ENCODE assay signal across 17 cellular contexts in genomic region chr1:46807046-46807972, GRCh38. TPM values are rescaled to one million over a fixed set of nuclear protein-coding genes. Genes with fewer than 3 reads are reported as not detected.
A peak's percentile ranks its signal among the peaks of the same experiment; 100 is the strongest.
DNase-seq lines count a peak whose midpoint lies in the region; ATAC-seq, FAIRE-seq and TF ChIP-seq lines count a peak whose summit lies in the region.
"Had no signal": no experiment of that assay in that cellular context is flagged by ENCODE, and none has a peak within 500 bp of the region (broad histone marks: within the 10 kb centered on the region; RNA-seq: fewer than 3 reads in every experiment).

No MANE protein-coding gene starts in this region.

- H3K9ac ChIP-seq in HCT116 (ENCODE audit: low read length) (no peak overlapping the region), kidney (ENCODE audit: low read length in 2 of 2) (no peak overlapping the region)

- TF ChIP-seq POLR2A in HCT116 (IDR thresholded peaks at IDR 0.05; ENCODE audit: borderline replicate concordance, extremely low read depth, insufficient read depth, insufficient read length) (no peak), suprapubic skin (IDR thresholded peaks at IDR 0.05) (no peak)

- H3K27me3 ChIP-seq in HCT116 (ENCODE audit: insufficient read depth, low read length) (peaks cover 21% of the 10 kb centered on the region; the same call in 1 of the 2 replicates), suprapubic skin (no peaks in the 10 kb centered on the region)

- H3K27ac ChIP-seq in HCT116 (ENCODE audit: low read depth, low read length), result no peak overlapping the region
- H3K27ac ChIP-seq in cingulate gyrus (ENCODE audit: low read depth, low read length), result peak overlapping the region; percentile 39
- H3K27ac ChIP-seq in kidney (ENCODE audit: low read depth in 2 of 2, low read length in 2 of 2), result peak overlapping the region; percentile 30 to 55
- H3K27ac ChIP-seq in suprapubic skin, result peak overlapping the region; percentile 86

- no peak overlapping the region for H3K4me2 ChIP-seq in HCT116 (ENCODE audit: low read length)

- 63% methylated on average over 7 of the region's 7 CpGs for WGBS in suprapubic skin

- CTCF ChIA-PET in HCT116 (lab: Charles Lee), result no interaction called here

- H3K4me3 ChIP-seq in HCT116 (replicated peaks in 1 of 2; ENCODE audit: low read depth in 1 of 2, low read length in 2 of 2), result no peak overlapping the region
- H3K4me3 ChIP-seq in kidney (ENCODE audit: low read length in 2 of 2), result peak overlapping the region in 1 of 2 donors; percentile 16
- H3K4me3 ChIP-seq in suprapubic skin, result no peak overlapping the region

- H3K9me3 ChIP-seq in HCT116 (ENCODE audit: control insufficient read depth in 1 of 2, insufficient read depth in 1 of 2, low read depth in 1 of 2, low read length in 2 of 2) (no peaks in the 10 kb centered on the region), kidney (ENCODE audit: control insufficient read depth in 1 of 2, low read length in 2 of 2) (no peaks in the 10 kb centered on the region), suprapubic skin (no peaks in the 10 kb centered on the region)

- no peak for TF ChIP-seq EP300 in suprapubic skin (IDR thresholded peaks at IDR 0.05)

- intact Hi-C loops in HCT116 (cut with micrococcal nuclease) (no loop called here), kidney (cut with DNase I) (no loop called here)

- no peaks in the 10 kb centered on the region for H3K79me2 ChIP-seq in HCT116 (ENCODE audit: insufficient read depth, low read length)

- no peaks in the 10 kb centered on the region for H3K4me1 ChIP-seq in HCT116 (ENCODE audit: control insufficient read depth in 1 of 2, insufficient read depth in 2 of 2, low read length in 2 of 2)
- peaks cover 25 to 30% of the 10 kb centered on the region in 2 donors for H3K4me1 ChIP-seq in kidney (ENCODE audit: control insufficient read depth in 1 of 2, insufficient read depth in 1 of 2, low read depth in 1 of 2, low read length in 2 of 2)
- H3K4me1 ChIP-seq in suprapubic skin, result peaks cover 41% of the 10 kb centered on the region

- H2AFZ ChIP-seq in HCT116 (ENCODE audit: low read depth, low read length, poor library complexity, severe bottlenecking), result no peak overlapping the region

- POLR2A ChIA-PET in HCT116 (lab: Charles Lee), result no interaction called here

- TF ChIP-seq RAD21 in HCT116 (IDR thresholded peaks at IDR 0.05; ENCODE audit: low read depth), result no peak

- DNase-seq in HCT116 (ENCODE audit: low read depth, low spot score), result no peak
- DNase-seq in kidney, result no peak
- DNase-seq in suprapubic skin (ENCODE audit: low spot score in 2 of 2), result no peak
- DNase-seq in stimulated activated CD4-positive, alpha-beta T cell treated with anti-CD3 and anti-CD28 coated beads, Interleukin-4, amount 100 ng/mL, for 4 hours, result no peak
- DNase-seq in NCI-H510A treated with DMSO at 0.1 percent for 48 hours (lab: John Stamatoyannopoulos, UW), result no peak
- DNase-seq: activated CD4-positive, alpha-beta T cell treated with anti-CD3 and anti-CD28 coated beads, Interleukin-2, amount 10 ng/mL, durations not matched to agents 7 days and 5 days; activated CD8-positive, alpha-beta memory T cell treated with anti-CD3 and anti-CD28 coated beads, Interleukin-2, amount 50 U/mL, for 48 hours; activated naive CD4-positive, alpha-beta T cell treated with Interleukin-2 at 50 U/mL for 16 hours; COR-L47; erythroblast; naive B cell; NCI-H1930; NCI-H526 had no signal

- FAIRE-seq in kidney (lab: Jason Lieb, UNC), result no peak

- H4K20me1 ChIP-seq in HCT116 (ENCODE audit: insufficient read depth), result no peaks in the 10 kb centered on the region

- no peaks in the 10 kb centered on the region for H3K9me2 ChIP-seq in HCT116 (ENCODE audit: insufficient read depth)

- RAD21 ChIA-PET in HCT116 (lab: Charles Lee; ENCODE audit: low non-redundant PET in 1 of 2, low total read pairs in 2 of 2, uncharacterized antibody in 2 of 2, unreplicated experiment in 2 of 2), result no interaction called here

- BruUV-seq in HCT116 (replicated peaks; lab: Mats Ljungman, UMichigan), result no TSS peak

- H3K36me3 ChIP-seq in HCT116 (ENCODE audit: control insufficient read depth in 1 of 2, insufficient read depth in 2 of 2, low read length in 2 of 2) (no peaks in the 10 kb centered on the region), kidney (ENCODE audit: control insufficient read depth in 1 of 2, insufficient read depth in 2 of 2, low read length in 2 of 2) (no peaks in the 10 kb centered on the region), suprapubic skin (peaks cover 11% of the 10 kb centered on the region)

- TF ChIP-seq CTCF in HCT116 (IDR thresholded peaks at IDR 0.05 in 2 of 3, conservative IDR thresholded peaks at IDR 0.05 in 1 of 3; ENCODE audit: borderline replicate concordance in 1 of 3, insufficient read depth in 1 of 3, low read depth in 2 of 3, low read length in 2 of 3) (no peak), kidney (IDR thresholded peaks at IDR 0.05; ENCODE audit: borderline replicate concordance, extremely low read depth, insufficient read depth) (no peak), suprapubic skin (IDR thresholded peaks at IDR 0.05) (no peak)

- ATAC-seq in HCT116, result peak; percentile 49; the same call in 1 of the 2 replicates
- no peak for ATAC-seq in GM21576 (IDR thresholded peaks at IDR 0.05; ENCODE audit: unreplicated experiment)
- no peak for ATAC-seq in GM18873 (IDR thresholded peaks at IDR 0.05; ENCODE audit: low FRiP score, unreplicated experiment)
- ATAC-seq: stimulated activated memory B cell treated with anti-CD40 and anti-IgM and Interleukin-4, amounts not matched to agents 10 μg/mL and 1 μg/mL and 100 μg/mL, for 72 hours had no signal

TF ChIP-seq in HCT116, 20 proteins besides CTCF, POLR2A, EP300 and RAD21 (continues in another document):
- TF ChIP-seq CBX3 (IDR thresholded peaks at IDR 0.05; ENCODE audit: low read depth) (no peak), EZH2phosphoT487 (IDR thresholded peaks at IDR 0.05; ENCODE audit: borderline replicate concordance) (no peak), ZFX (IDR thresholded peaks at IDR 0.05) (no peak), YY1 (IDR thresholded peaks at IDR 0.05; ENCODE audit: extremely low read depth, insufficient replicate concordance, low read depth, low read length) (no peak), CEBPB (IDR thresholded peaks at IDR 0.05; ENCODE audit: low read depth) (no peak), ATF3 (IDR thresholded peaks at IDR 0.05) (no peak), SIN3A (IDR thresholded peaks at IDR 0.05; ENCODE audit: low read depth) (no peak), ZNF274 (IDR thresholded peaks at IDR 0.05; ENCODE audit: low read depth, low read length) (no peak), JUND (IDR thresholded peaks at IDR 0.05) (no peak), FOSL1 (IDR thresholded peaks at IDR 0.05; ENCODE audit: low read depth) (no peak), SP1 (IDR thresholded peaks at IDR 0.05; ENCODE audit: low read depth) (no peak), POLR2AphosphoS5 (IDR thresholded peaks at IDR 0.05; ENCODE audit: low read depth, low read length) (no peak), ZBTB33 (IDR thresholded peaks at IDR 0.05; ENCODE audit: extremely low read depth, insufficient replicate concordance, low read length) (no peak), SRF (IDR thresholded peaks at IDR 0.05; ENCODE audit: low read depth) (no peak), EGR1 (IDR thresholded peaks at IDR 0.05; ENCODE audit: low read depth) (no peak), MAX (IDR thresholded peaks at IDR 0.05) (no peak), ELF1 (IDR thresholded peaks at IDR 0.05; ENCODE audit: borderline replicate concordance, low read depth) (no peak), TCF7L2 (IDR thresholded peaks at IDR 0.05; ENCODE audit: borderline replicate concordance, extremely low read depth, insufficient read depth, insufficient read length) (no peak)

RNA-seq across cellular contexts. Expression of gene CYP4B1, which starts 8.5 kb away (rescaled TPM):
- total RNA-seq in HCT116 (2021; ENCODE audit: unreplicated experiment) (0.30 TPM), kidney (3.3 TPM), suprapubic skin (100 to 1,000 TPM in 2 of 4 donors, 10 to 100 TPM in 2; 61.8 to 116 (median 88.6) TPM)
- polyA plus RNA-seq in HCT116 (2012), result not detected in 2 replicates
- 4.8 TPM for polyA plus RNA-seq in kidney (ENCODE audit: insufficient read depth, low read depth, low replicate concordance)
- total RNA-seq: activated CD4-positive, alpha-beta T cell treated with anti-CD3 and anti-CD28 coated beads, Interleukin-2, amount 10 ng/mL, durations not matched to agents 7 days and 5 days had no signal

Comparison
In these comparisons a context has a peak if more than half of its experiments do, and no peak if none do; other contexts are left out.
1. RNA of gene CYP4B1, which starts 8.5 kb away (total RNA-seq): 61.8 to 116 TPM in suprapubic skin; 3.3 TPM in kidney (single experiment) and 0.30 TPM in HCT116 (single experiment); every median in the first group is over 10 times any median in the second.